In genomic region chr13:50152224-50152623, GRCh38 we compare ENCODE assay signal across 10 cellular contexts.
DNase-seq lines count a peak whose midpoint lies in the region; ATAC-seq and TF ChIP-seq lines count a peak whose summit lies in the region.
"Had no signal": no experiment of that assay in that cellular context is flagged by ENCODE, and none has a peak within 500 bp of the region (broad histone marks: within the 10 kb centered on the region; RNA-seq: fewer than 3 reads in every experiment).

No MANE protein-coding gene starts in this region.

- ATAC-seq in activated CD4-positive, alpha-beta T cell treated with anti-CD3 and anti-CD28 coated beads for 36 hours: peak; percentile 68
- ATAC-seq in HG03469 (IDR thresholded peaks at IDR 0.05; ENCODE audit: unreplicated experiment): no peak

- DNase-seq in activated CD4-positive, alpha-beta T cell treated with anti-CD3 and anti-CD28 coated beads for 36 hours: no peak
- DNase-seq in activated CD4-positive, alpha-beta T cell treated with anti-CD3 and anti-CD28 coated beads for 48 hours: no peak
- DNase-seq in RPMI8226: peak; percentile 7
- DNase-seq in sigmoid colon: no peak
- DNase-seq in iPS-NIHi7 (ENCODE audit: extremely low spot score): no peak
- DNase-seq in effector CD8-positive, alpha-beta T cell (lab: John Stamatoyannopoulos, UW): no peak
- DNase-seq: foreskin fibroblast, NCI-H82 had no signal

- H3K9me3 Mint-ChIP-seq in activated CD4-positive, alpha-beta T cell treated with anti-CD3 and anti-CD28 coated beads for 36 hours (ENCODE audit: low read depth): no peaks in the 10 kb centered on the region

- CTCF ChIA-PET in activated CD4-positive, alpha-beta T cell treated with anti-CD3 and anti-CD28 coated beads for 36 hours (lab: Charles Lee): no interaction called here

- peak overlapping the region; percentile 21 for H3K4me3 Mint-ChIP-seq in activated CD4-positive, alpha-beta T cell treated with anti-CD3 and anti-CD28 coated beads for 36 hours

- TF ChIP-seq EP300 in sigmoid colon (IDR thresholded peaks at IDR 0.05): no peak

- peaks cover 18% of the 10 kb centered on the region for H3K4me1 Mint-ChIP-seq in activated CD4-positive, alpha-beta T cell treated with anti-CD3 and anti-CD28 coated beads for 36 hours

- H3K9ac ChIP-seq in duodenal mucosa (ENCODE audit: low read depth in 1 of 2, low read length in 2 of 2): peak overlapping the region in 1 of 2 donors; percentile 17

- H3K27ac ChIP-seq in duodenal mucosa (ENCODE audit: low read depth, low read length) (no peak overlapping the region), sigmoid colon (no peak overlapping the region)

- no peak overlapping the region for H3K27ac Mint-ChIP-seq in activated CD4-positive, alpha-beta T cell treated with anti-CD3 and anti-CD28 coated beads for 36 hours

- H3K27me3 ChIP-seq in duodenal mucosa (ENCODE audit: control insufficient read depth in 1 of 2, insufficient read depth in 2 of 2, low read length in 2 of 2) (no peaks in the 10 kb centered on the region), sigmoid colon (no peaks in the 10 kb centered on the region)

- WGBS in sigmoid colon, 2 donors: 55 to 60% methylated on average over 3 of the region's 3 CpGs

- TF ChIP-seq POLR2A in sigmoid colon (IDR thresholded peaks at IDR 0.05): no peak

- intact Hi-C loops in activated CD4-positive, alpha-beta T cell treated with anti-CD3 and anti-CD28 coated beads for 36 hours (cut with DNase I, micrococcal nuclease): no loop called here
- intact Hi-C loops in sigmoid colon (cut with DNase I): no loop called here

- H3K36me3 ChIP-seq in duodenal mucosa (ENCODE audit: control insufficient read depth in 1 of 2, insufficient read depth in 2 of 2, low read length in 2 of 2): no peaks in the 10 kb centered on the region
- H3K36me3 ChIP-seq in sigmoid colon: no peaks in the 10 kb centered on the region

- peak overlapping the region; percentile 58 to 64 for H3K4me3 ChIP-seq in duodenal mucosa (ENCODE audit: low read depth in 1 of 2, low read length in 2 of 2)
- peak overlapping the region in 3 of 4 donors; percentile 0 to 4 (median 4) for H3K4me3 ChIP-seq in sigmoid colon

- peaks cover 0 to 13% of the 10 kb centered on the region in 2 donors for H3K4me1 ChIP-seq in duodenal mucosa (ENCODE audit: control insufficient read depth in 1 of 2, insufficient read depth in 2 of 2, low read length in 2 of 2)
- H3K4me1 ChIP-seq in sigmoid colon: no peaks in the 10 kb centered on the region

- no peaks in the 10 kb centered on the region for H3K36me3 Mint-ChIP-seq in activated CD4-positive, alpha-beta T cell treated with anti-CD3 and anti-CD28 coated beads for 36 hours (ENCODE audit: low read depth)

- POLR2A ChIA-PET in activated CD4-positive, alpha-beta T cell treated with anti-CD3 and anti-CD28 coated beads for 36 hours (lab: Charles Lee): no interaction called here

- peaks cover 8% of the 10 kb centered on the region for H3K27me3 Mint-ChIP-seq in activated CD4-positive, alpha-beta T cell treated with anti-CD3 and anti-CD28 coated beads for 36 hours

- H3K9me3 ChIP-seq in duodenal mucosa (ENCODE audit: control insufficient read depth in 1 of 2, low read length in 2 of 2) (no peaks in the 10 kb centered on the region), sigmoid colon (no peaks in the 10 kb centered on the region)

- TF ChIP-seq CTCF in sigmoid colon (IDR thresholded peaks at IDR 0.05): no peak
